Comparison of ENCODE assay signal across 1 cellular context in the genomic region with DNA sequence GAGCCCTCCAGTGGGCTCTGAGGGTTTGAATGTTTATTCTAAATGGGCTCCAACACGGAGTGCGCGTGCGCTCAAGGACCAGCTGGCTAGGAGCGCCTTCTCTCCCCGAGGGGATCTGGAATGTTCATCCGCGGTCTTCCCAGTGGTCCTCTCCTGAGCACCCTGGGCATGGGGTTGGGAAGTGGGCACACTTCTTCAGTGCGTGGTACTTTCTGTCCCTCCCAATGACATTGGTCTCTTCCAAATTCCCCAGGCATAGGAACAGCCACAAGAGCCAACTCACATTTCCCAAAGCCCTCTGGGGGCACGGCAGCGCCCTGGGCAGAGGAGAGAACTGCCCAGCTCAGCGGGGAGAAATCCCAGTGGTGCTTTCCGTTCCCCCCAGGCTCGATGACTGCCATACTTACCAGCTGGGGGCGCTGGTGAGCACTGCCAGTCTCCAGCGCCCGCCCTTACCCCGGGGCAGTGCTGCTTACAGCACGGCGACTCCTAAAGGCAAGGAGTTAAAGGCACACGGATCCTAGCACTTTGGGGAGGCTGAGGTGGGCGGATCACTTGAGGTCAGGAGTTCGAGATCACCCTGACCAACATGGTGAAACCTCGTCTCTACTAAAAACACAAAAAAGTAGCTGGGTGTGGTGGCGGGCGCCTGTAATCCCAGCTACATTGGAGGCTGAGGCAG.
TF ChIP-seq lines count a peak whose summit lies in the region.

No MANE protein-coding gene starts in this region.

TF ChIP-seq in K562, 482 proteins besides CTCF, POLR2A, EP300 and RAD21 (continued from another document and continues in another):
- TF ChIP-seq, protein P1, sequence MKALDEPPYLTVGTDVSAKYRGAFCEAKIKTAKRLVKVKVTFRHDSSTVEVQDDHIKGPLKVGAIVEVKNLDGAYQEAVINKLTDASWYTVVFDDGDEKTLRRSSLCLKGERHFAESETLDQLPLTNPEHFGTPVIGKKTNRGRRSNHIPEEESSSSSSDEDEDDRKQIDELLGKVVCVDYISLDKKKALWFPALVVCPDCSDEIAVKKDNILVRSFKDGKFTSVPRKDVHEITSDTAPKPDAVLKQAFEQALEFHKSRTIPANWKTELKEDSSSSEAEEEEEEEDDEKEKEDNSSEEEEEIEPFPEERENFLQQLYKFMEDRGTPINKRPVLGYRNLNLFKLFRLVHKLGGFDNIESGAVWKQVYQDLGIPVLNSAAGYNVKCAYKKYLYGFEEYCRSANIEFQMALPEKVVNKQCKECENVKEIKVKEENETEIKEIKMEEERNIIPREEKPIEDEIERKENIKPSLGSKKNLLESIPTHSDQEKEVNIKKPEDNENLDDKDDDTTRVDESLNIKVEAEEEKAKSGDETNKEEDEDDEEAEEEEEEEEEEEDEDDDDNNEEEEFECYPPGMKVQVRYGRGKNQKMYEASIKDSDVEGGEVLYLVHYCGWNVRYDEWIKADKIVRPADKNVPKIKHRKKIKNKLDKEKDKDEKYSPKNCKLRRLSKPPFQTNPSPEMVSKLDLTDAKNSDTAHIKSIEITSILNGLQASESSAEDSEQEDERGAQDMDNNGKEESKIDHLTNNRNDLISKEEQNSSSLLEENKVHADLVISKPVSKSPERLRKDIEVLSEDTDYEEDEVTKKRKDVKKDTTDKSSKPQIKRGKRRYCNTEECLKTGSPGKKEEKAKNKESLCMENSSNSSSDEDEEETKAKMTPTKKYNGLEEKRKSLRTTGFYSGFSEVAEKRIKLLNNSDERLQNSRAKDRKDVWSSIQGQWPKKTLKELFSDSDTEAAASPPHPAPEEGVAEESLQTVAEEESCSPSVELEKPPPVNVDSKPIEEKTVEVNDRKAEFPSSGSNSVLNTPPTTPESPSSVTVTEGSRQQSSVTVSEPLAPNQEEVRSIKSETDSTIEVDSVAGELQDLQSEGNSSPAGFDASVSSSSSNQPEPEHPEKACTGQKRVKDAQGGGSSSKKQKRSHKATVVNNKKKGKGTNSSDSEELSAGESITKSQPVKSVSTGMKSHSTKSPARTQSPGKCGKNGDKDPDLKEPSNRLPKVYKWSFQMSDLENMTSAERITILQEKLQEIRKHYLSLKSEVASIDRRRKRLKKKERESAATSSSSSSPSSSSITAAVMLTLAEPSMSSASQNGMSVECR (CRISPR knock-in tag; IDR thresholded peaks at IDR 0.05): 0 out of 2 replicates have a peak, but pooled peaks have one; percentile 36
- TF ChIP-seq HNRNPH1 (optimal IDR thresholded peaks at IDR 0.05; ENCODE audit: low read depth, low read length): no peak
- peak; percentile 66; the same call in 1 of the 2 replicates for TF ChIP-seq ZNF263 (CRISPR knock-in tag; IDR thresholded peaks at IDR 0.05; ENCODE audit: borderline replicate concordance)
- peak; percentile 47; the same call in 1 of the 2 replicates for TF ChIP-seq KLF6 (CRISPR knock-in tag; IDR thresholded peaks at IDR 0.05; ENCODE audit: borderline replicate concordance)
- no peak for TF ChIP-seq ZNF444 (CRISPR knock-in tag; IDR thresholded peaks at IDR 0.05)
- no peak for TF ChIP-seq NR2C1 (IDR thresholded peaks at IDR 0.05)
- TF ChIP-seq NR2C1 (tag; IDR thresholded peaks at IDR 0.05): no peak
- no peak for TF ChIP-seq ZNF347 (CRISPR knock-in tag; IDR thresholded peaks at IDR 0.05; ENCODE audit: low read depth)
- TF ChIP-seq, protein P2, sequence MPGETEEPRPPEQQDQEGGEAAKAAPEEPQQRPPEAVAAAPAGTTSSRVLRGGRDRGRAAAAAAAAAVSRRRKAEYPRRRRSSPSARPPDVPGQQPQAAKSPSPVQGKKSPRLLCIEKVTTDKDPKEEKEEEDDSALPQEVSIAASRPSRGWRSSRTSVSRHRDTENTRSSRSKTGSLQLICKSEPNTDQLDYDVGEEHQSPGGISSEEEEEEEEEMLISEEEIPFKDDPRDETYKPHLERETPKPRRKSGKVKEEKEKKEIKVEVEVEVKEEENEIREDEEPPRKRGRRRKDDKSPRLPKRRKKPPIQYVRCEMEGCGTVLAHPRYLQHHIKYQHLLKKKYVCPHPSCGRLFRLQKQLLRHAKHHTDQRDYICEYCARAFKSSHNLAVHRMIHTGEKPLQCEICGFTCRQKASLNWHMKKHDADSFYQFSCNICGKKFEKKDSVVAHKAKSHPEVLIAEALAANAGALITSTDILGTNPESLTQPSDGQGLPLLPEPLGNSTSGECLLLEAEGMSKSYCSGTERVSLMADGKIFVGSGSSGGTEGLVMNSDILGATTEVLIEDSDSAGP (CRISPR knock-in tag; IDR thresholded peaks at IDR 0.05): no peak; the same call in 1 of the 2 replicates
- TF ChIP-seq, protein P3, sequence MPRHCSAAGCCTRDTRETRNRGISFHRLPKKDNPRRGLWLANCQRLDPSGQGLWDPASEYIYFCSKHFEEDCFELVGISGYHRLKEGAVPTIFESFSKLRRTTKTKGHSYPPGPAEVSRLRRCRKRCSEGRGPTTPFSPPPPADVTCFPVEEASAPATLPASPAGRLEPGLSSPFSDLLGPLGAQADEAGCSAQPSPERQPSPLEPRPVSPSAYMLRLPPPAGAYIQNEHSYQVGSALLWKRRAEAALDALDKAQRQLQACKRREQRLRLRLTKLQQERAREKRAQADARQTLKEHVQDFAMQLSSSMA (CRISPR knock-in tag; IDR thresholded peaks at IDR 0.05): no peak
- TF ChIP-seq MEF2D (tag; conservative IDR thresholded peaks at IDR 0.05; ENCODE audit: low read depth): no peak
- no peak for TF ChIP-seq HDAC3 (IDR thresholded peaks at IDR 0.05; ENCODE audit: borderline replicate concordance, partially characterized antibody)
- TF ChIP-seq PML (IDR thresholded peaks at IDR 0.05; ENCODE audit: low read length): no peak
- no peak for TF ChIP-seq ZNF77 (CRISPR knock-in tag; IDR thresholded peaks at IDR 0.05)
- no peak for TF ChIP-seq NFE2L1 (tag; IDR thresholded peaks at IDR 0.05; ENCODE audit: borderline replicate concordance, low read depth)
- TF ChIP-seq, protein P4, sequence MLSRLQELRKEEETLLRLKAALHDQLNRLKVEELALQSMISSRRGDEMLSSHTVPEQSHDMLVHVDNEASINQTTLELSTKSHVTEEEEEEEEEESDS (CRISPR knock-in tag; IDR thresholded peaks at IDR 0.05): no peak
- TF ChIP-seq ZEB2 (IDR thresholded peaks at IDR 0.05): no peak
- no peak for TF ChIP-seq HNRNPK (IDR thresholded peaks at IDR 0.05; ENCODE audit: low read depth, low read length, poor library complexity, severe bottlenecking)
- TF ChIP-seq, protein P5, sequence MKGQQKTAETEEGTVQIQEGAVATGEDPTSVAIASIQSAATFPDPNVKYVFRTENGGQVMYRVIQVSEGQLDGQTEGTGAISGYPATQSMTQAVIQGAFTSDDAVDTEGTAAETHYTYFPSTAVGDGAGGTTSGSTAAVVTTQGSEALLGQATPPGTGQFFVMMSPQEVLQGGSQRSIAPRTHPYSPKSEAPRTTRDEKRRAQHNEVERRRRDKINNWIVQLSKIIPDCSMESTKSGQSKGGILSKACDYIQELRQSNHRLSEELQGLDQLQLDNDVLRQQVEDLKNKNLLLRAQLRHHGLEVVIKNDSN (CRISPR knock-in tag; IDR thresholded peaks at IDR 0.05): no peak
- no peak for TF ChIP-seq JUN (IDR thresholded peaks at IDR 0.05; ENCODE audit: borderline replicate concordance, low read depth, low read length)
- TF ChIP-seq JUN (CRISPR knock-in tag; IDR thresholded peaks at IDR 0.05; ENCODE audit: borderline replicate concordance): no peak
- TF ChIP-seq ZNF217 (CRISPR knock-in tag; IDR thresholded peaks at IDR 0.05): no peak
- no peak for TF ChIP-seq HIVEP1 (CRISPR knock-in tag; IDR thresholded peaks at IDR 0.05)
- TF ChIP-seq, protein P6, sequence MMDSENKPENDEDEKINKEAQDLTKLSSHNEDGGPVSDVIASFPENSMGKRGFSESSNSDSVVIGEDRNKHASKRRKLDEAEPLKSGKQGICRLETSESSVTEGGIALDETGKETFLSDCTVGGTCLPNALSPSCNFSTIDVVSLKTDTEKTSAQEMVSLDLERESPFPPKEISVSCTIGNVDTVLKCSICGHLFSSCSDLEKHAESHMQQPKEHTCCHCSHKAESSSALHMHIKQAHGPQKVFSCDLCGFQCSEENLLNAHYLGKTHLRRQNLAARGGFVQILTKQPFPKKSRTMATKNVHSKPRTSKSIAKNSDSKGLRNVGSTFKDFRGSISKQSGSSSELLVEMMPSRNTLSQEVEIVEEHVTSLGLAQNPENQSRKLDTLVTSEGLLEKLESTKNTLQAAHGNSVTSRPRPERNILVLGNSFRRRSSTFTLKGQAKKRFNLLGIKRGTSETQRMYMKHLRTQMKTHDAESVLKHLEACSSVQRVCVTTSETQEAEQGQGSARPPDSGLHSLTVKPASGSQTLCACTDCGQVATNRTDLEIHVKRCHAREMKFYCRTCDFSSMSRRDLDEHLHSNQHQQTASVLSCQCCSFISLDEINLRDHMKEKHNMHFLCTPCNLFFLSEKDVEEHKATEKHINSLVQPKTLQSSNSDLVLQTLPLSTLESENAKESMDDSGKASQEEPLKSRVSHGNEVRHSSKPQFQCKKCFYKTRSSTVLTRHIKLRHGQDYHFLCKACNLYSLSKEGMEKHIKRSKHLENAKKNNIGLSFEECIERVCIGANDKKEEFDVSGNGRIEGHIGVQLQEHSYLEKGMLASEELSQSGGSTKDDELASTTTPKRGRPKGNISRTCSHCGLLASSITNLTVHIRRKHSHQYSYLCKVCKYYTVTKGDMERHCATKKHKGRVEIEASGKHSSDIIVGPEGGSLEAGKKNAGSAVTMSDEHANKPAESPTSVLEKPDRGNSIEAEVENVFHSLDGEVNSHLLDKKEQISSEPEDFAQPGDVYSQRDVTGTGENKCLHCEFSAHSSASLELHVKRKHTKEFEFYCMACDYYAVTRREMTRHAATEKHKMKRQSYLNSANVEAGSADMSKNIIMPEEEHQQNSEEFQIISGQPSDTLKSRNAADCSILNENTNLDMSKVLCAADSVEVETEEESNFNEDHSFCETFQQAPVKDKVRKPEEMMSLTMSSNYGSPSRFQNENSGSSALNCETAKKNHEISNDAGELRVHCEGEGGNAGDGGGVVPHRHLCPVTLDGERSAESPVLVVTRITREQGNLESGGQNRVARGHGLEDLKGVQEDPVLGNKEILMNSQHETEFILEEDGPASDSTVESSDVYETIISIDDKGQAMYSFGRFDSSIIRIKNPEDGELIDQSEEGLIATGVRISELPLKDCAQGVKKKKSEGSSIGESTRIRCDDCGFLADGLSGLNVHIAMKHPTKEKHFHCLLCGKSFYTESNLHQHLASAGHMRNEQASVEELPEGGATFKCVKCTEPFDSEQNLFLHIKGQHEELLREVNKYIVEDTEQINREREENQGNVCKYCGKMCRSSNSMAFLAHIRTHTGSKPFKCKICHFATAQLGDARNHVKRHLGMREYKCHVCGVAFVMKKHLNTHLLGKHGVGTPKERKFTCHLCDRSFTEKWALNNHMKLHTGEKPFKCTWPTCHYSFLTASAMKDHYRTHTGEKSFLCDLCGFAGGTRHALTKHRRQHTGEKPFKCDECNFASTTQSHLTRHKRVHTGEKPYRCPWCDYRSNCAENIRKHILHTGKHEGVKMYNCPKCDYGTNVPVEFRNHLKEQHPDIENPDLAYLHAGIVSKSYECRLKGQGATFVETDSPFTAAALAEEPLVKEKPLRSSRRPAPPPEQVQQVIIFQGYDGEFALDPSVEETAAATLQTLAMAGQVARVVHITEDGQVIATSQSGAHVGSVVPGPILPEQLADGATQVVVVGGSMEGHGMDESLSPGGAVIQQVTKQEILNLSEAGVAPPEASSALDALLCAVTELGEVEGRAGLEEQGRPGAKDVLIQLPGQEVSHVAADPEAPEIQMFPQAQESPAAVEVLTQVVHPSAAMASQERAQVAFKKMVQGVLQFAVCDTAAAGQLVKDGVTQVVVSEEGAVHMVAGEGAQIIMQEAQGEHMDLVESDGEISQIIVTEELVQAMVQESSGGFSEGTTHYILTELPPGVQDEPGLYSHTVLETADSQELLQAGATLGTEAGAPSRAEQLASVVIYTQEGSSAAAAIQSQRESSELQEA (IDR thresholded peaks at IDR 0.05; ENCODE audit: low read depth): no peak
- TF ChIP-seq PHF8 (IDR thresholded peaks at IDR 0.05; ENCODE audit: borderline replicate concordance, low read length): no peak; the same call in 1 of the 2 replicates
- no peak for TF ChIP-seq ZNF253 (CRISPR knock-in tag; conservative IDR thresholded peaks at IDR 0.05)
- TF ChIP-seq FOXJ3 (CRISPR knock-in tag; IDR thresholded peaks at IDR 0.05): no peak
- TF ChIP-seq ZNF197 (CRISPR knock-in tag; IDR thresholded peaks at IDR 0.05; ENCODE audit: low read depth): no peak
- 0 out of 2 replicates have a peak, but pooled peaks have one; percentile 2 for TF ChIP-seq CBFA2T3 (IDR thresholded peaks at IDR 0.05)
- no peak for TF ChIP-seq ZNF76 (CRISPR knock-in tag; IDR thresholded peaks at IDR 0.05; ENCODE audit: borderline replicate concordance)
- TF ChIP-seq, protein P7, sequence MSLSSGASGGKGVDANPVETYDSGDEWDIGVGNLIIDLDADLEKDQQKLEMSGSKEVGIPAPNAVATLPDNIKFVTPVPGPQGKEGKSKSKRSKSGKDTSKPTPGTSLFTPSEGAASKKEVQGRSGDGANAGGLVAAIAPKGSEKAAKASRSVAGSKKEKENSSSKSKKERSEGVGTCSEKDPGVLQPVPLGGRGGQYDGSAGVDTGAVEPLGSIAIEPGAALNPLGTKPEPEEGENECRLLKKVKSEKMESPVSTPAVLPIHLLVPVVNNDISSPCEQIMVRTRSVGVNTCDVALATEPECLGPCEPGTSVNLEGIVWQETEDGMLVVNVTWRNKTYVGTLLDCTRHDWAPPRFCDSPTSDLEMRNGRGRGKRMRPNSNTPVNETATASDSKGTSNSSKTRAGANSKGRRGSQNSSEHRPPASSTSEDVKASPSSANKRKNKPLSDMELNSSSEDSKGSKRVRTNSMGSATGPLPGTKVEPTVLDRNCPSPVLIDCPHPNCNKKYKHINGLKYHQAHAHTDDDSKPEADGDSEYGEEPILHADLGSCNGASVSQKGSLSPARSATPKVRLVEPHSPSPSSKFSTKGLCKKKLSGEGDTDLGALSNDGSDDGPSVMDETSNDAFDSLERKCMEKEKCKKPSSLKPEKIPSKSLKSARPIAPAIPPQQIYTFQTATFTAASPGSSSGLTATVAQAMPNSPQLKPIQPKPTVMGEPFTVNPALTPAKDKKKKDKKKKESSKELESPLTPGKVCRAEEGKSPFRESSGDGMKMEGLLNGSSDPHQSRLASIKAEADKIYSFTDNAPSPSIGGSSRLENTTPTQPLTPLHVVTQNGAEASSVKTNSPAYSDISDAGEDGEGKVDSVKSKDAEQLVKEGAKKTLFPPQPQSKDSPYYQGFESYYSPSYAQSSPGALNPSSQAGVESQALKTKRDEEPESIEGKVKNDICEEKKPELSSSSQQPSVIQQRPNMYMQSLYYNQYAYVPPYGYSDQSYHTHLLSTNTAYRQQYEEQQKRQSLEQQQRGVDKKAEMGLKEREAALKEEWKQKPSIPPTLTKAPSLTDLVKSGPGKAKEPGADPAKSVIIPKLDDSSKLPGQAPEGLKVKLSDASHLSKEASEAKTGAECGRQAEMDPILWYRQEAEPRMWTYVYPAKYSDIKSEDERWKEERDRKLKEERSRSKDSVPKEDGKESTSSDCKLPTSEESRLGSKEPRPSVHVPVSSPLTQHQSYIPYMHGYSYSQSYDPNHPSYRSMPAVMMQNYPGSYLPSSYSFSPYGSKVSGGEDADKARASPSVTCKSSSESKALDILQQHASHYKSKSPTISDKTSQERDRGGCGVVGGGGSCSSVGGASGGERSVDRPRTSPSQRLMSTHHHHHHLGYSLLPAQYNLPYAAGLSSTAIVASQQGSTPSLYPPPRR (CRISPR knock-in tag; IDR thresholded peaks at IDR 0.05; ENCODE audit: borderline replicate concordance): no peak
- no peak for TF ChIP-seq ZFP30 (CRISPR knock-in tag; IDR thresholded peaks at IDR 0.05; ENCODE audit: borderline replicate concordance)
- no peak for TF ChIP-seq PTBP1 (IDR thresholded peaks at IDR 0.05; ENCODE audit: low read depth, low read length)
- 0 out of 2 replicates have a peak, but pooled peaks have one; percentile 22 for TF ChIP-seq STAG1 (CRISPR knock-in tag; IDR thresholded peaks at IDR 0.05; ENCODE audit: borderline replicate concordance)
- TF ChIP-seq L3MBTL2 (IDR thresholded peaks at IDR 0.05): peak; percentile 38; the same call in 1 of the 2 replicates
